28 cellular contexts compared by ENCODE assay signal in genomic region chr17:44757045-44757917, GRCh38. TPM values are rescaled to one million over a fixed set of nuclear protein-coding genes. Genes with fewer than 3 reads are reported as not detected.
DNase-seq lines count a peak whose midpoint lies in the region; ATAC-seq and TF ChIP-seq lines count a peak whose summit lies in the region.
"Had no signal": no experiment of that assay in that cellular context is flagged by ENCODE, and none has a peak within 500 bp of the region (broad histone marks: within the 10 kb centered on the region; RNA-seq: fewer than 3 reads in every experiment).

No MANE protein-coding gene starts in this region.

- peak; percentile 52 for DNase-seq in H7
- no peak for DNase-seq in T-cell
- peak; percentile 50 for DNase-seq in left cardiac atrium
- no peak for DNase-seq in neural progenitor cell (ENCODE audit: low spot score)
- no peak for DNase-seq in NK-92 treated with Interleukin-12 subunit alpha and Interleukin-12 subunit beta, amount 100 ng/mL, for 24 hours (lab: John Stamatoyannopoulos, UW)
- DNase-seq: activated CD4-positive, alpha-beta memory T cell treated with anti-CD3 and anti-CD28 coated beads, Interleukin-2, amount 10 ng/mL, durations not matched to agents 7 days and 5 days; activated CD4-positive, alpha-beta T cell treated with anti-CD3 and anti-CD28 coated beads for 1 hour; Caco-2; dermis blood vessel endothelial cell; naive thymus-derived CD8-positive, alpha-beta T cell; NCI-H1436; NCI-H446; NCI-H774; stimulated activated CD4-positive, alpha-beta T cell treated with anti-CD3 and anti-CD28 coated beads, Interleukin-2, amount 100 ng/mL, for 24 hours; T-helper 17 cell; upper lobe of left lung had no signal

- no peak overlapping the region for H2AFZ ChIP-seq in neural progenitor cell (replicated peaks)
- H2AFZ ChIP-seq: GM23248 had no signal

- no peaks in the 10 kb centered on the region for H4K20me1 ChIP-seq in neural progenitor cell (ENCODE audit: low read depth)

- H3K36me3 Mint-ChIP-seq in T-cell = no peaks in the 10 kb centered on the region
- peaks cover 2% of the 10 kb centered on the region for H3K36me3 Mint-ChIP-seq in neural progenitor cell
- H3K36me3 Mint-ChIP-seq: activated naive CD4-positive, alpha-beta T cell treated with anti-CD3 and anti-CD28 coated beads, Interleukin-2, amount 50 U/mL, for 72 hours; naive thymus-derived CD8-positive, alpha-beta T cell had no signal

- no peak overlapping the region for H3K9ac ChIP-seq in neural progenitor cell
- H3K9ac ChIP-seq: BLaER1 treated with 17β-estradiol and CSF1 and Interleukin-3, amounts not matched to agents 10 nM and 100 nM; GM23248; KMS-11; parathyroid adenoma had no signal

- H3K4me1 Mint-ChIP-seq in T-cell = peaks cover 0 to 4% (median 2%) of the 10 kb centered on the region in 3 donors
- no peaks in the 10 kb centered on the region for H3K4me1 Mint-ChIP-seq in neural progenitor cell
- H3K4me1 Mint-ChIP-seq: activated T-helper 17 cell treated with anti-CD3 and anti-CD28 coated beads, Interleukin-2, amount 50 U/mL, for 72 hours; T-helper 17 cell had no signal

- H3K27me3 ChIP-seq in H7 (ENCODE audit: control insufficient read depth, insufficient read depth, low read length) (peaks cover 37% of the 10 kb centered on the region), neural progenitor cell (peaks cover 44% of the 10 kb centered on the region)

- H3K4me3 Mint-ChIP-seq in T-cell (peak overlapping the region in 2 of 3 donors; percentile 71 to 74), neural progenitor cell (peak overlapping the region; percentile 82)

- H3K4me1 ChIP-seq in neural progenitor cell = peaks cover 17% of the 10 kb centered on the region
- H3K4me1 ChIP-seq: parathyroid adenoma had no signal

- H3K4me3 ChIP-seq in H7 (ENCODE audit: insufficient read depth, low read depth, low read length) = no peak overlapping the region
- no peak overlapping the region for H3K4me3 ChIP-seq in neural progenitor cell
- H3K4me3 ChIP-seq: ascending aorta, gastroesophageal sphincter, GM12878, GM23248, SK-N-MC, upper lobe of left lung had no signal

- intact Hi-C loops in left cardiac atrium (cut with DNase I) = no loop called here

- ATAC-seq in T-cell (replicated peaks in 1 of 4) = no peak
- peak; percentile 50 to 76 for ATAC-seq in left cardiac atrium
- ATAC-seq in HG03354 (IDR thresholded peaks at IDR 0.05; ENCODE audit: poor library complexity, severe bottlenecking, unreplicated experiment) = no peak
- no peak for ATAC-seq in HG03095 (IDR thresholded peaks at IDR 0.05; ENCODE audit: unreplicated experiment)
- ATAC-seq: activated T-helper 17 cell treated with anti-CD3 and anti-CD28 coated beads, Interleukin-2, amount 50 U/mL, for 72 hours; gastroesophageal sphincter; GM12878; T-helper 17 cell had no signal

- H3K9me3 Mint-ChIP-seq in T-cell (no peaks in the 10 kb centered on the region), neural progenitor cell (no peaks in the 10 kb centered on the region)
- H3K9me3 Mint-ChIP-seq: activated CD4-positive, alpha-beta memory T cell treated with anti-CD3 and anti-CD28 coated beads, Interleukin-2, amount 10 ng/mL, durations not matched to agents 7 days and 5 days; activated naive CD4-positive, alpha-beta T cell treated with anti-CD3 and anti-CD28 coated beads, Interleukin-2, amount 50 U/mL, for 72 hours; activated T-helper 17 cell treated with anti-CD3 and anti-CD28 coated beads, Interleukin-2, amount 50 U/mL, for 72 hours; naive thymus-derived CD8-positive, alpha-beta T cell had no signal

- CTCF ChIA-PET in T-cell (lab: Charles Lee) = interaction anchor here (0.5 to 0.6 kb wide), 3 partner anchors 15 to 80 kb away, joined by 3 to 9 read pairs (median 3); no protein-coding TSS in a partner anchor

- H3K36me3 ChIP-seq in H7 (replicated peaks; ENCODE audit: control insufficient read depth, insufficient read depth, low read length) = no peaks in the 10 kb centered on the region
- H3K36me3 ChIP-seq in neural progenitor cell = no peaks in the 10 kb centered on the region
- H3K36me3 ChIP-seq: ascending aorta, gastroesophageal sphincter, upper lobe of left lung had no signal

- H3K27ac ChIP-seq in neural progenitor cell = no peak overlapping the region
- H3K27ac ChIP-seq: ascending aorta; BLaER1 treated with 17β-estradiol and CSF1 and Interleukin-3, amounts not matched to agents 10 nM and 100 nM; gastroesophageal sphincter; GM23248; KMS-11; parathyroid adenoma; SK-N-MC; upper lobe of left lung had no signal

- H3K79me2 ChIP-seq in neural progenitor cell (ENCODE audit: low read depth) = no peaks in the 10 kb centered on the region
- H3K79me2 ChIP-seq: parathyroid adenoma had no signal

- H3K9me3 ChIP-seq in neural progenitor cell (ENCODE audit: low read depth) = no peaks in the 10 kb centered on the region
- H3K9me3 ChIP-seq: ascending aorta; BLaER1 treated with 17β-estradiol and CSF1 and Interleukin-3, amounts not matched to agents 10 nM and 100 nM; Caco-2; gastroesophageal sphincter; upper lobe of left lung had no signal

- H3K27me3 Mint-ChIP-seq in T-cell = peaks cover 20 to 39% of the 10 kb centered on the region in 2 donors
- H3K27me3 Mint-ChIP-seq in neural progenitor cell (ENCODE audit: insufficient read depth, low read depth) = peaks cover 10% of the 10 kb centered on the region

- POLR2A ChIA-PET in T-cell (lab: Charles Lee) = no interaction called here

- H3K4me2 ChIP-seq in neural progenitor cell = no peak overlapping the region
- H3K4me2 ChIP-seq: KMS-11 had no signal

- no peak for TF ChIP-seq CTCF in neural progenitor cell (IDR thresholded peaks at IDR 0.05)

- H3K27ac Mint-ChIP-seq in T-cell = no peak overlapping the region
- H3K27ac Mint-ChIP-seq in neural progenitor cell = no peak overlapping the region
- H3K27ac Mint-ChIP-seq: activated CD4-positive, alpha-beta memory T cell treated with anti-CD3 and anti-CD28 coated beads, Interleukin-2, amount 10 ng/mL, durations not matched to agents 7 days and 5 days; activated naive CD4-positive, alpha-beta T cell treated with anti-CD3 and anti-CD28 coated beads, Interleukin-2, amount 50 U/mL, for 72 hours; activated T-helper 17 cell treated with anti-CD3 and anti-CD28 coated beads, Interleukin-2, amount 50 U/mL, for 72 hours; naive thymus-derived CD8-positive, alpha-beta T cell; T-helper 17 cell had no signal

- peaks cover 10% of the 10 kb centered on the region for H3F3A ChIP-seq in neural progenitor cell (ENCODE audit: low read depth)

RNA-seq across cellular contexts. Expression of gene ADAM11, which starts 1.5 kb away (rescaled TPM):
- total RNA-seq in H7 (2014; rRNA removed; shearing (Covaris generic)) = 0.45 and 1.2 TPM in 2 replicates
- total RNA-seq in T-cell (1 to 10 TPM in 1 of 5 donors, under 1 TPM in 4; 0.43 to 1.0 (median 0.68) TPM), left cardiac atrium (10 to 100 TPM; 19.5 to 28.0 TPM), neural progenitor cell (ENCODE audit: low replicate concordance) (1.4 and 6.9 TPM in 2 replicates)
- total RNA-seq: ascending aorta had no signal

RNA-seq across cellular contexts. Expression of gene DBF4B, which starts 48.8 kb away (rescaled TPM):
- total RNA-seq in H7 (2014; rRNA removed; shearing (Covaris generic)) = 21.0 and 30.4 TPM in 2 replicates
- total RNA-seq in T-cell (1 to 10 TPM; 3.8 to 7.8 (median 6.8) TPM), left cardiac atrium (1 to 10 TPM; 3.6 to 5.6 TPM), neural progenitor cell (ENCODE audit: low replicate concordance) (16.4 and 30.6 TPM in 2 replicates)

Comparison
In these comparisons a context has a peak if more than half of its experiments do, and no peak if none do; other contexts are left out.
1. DNase-seq: peak in H7 (single experiment) and left cardiac atrium (single experiment); none in T-cell (0 of 34), neural progenitor cell (single experiment) and NK-92 treated with Interleukin-12 subunit alpha and Interleukin-12 subunit beta, amount 100 ng/mL, for 24 hours (single experiment).
2. ATAC-seq: peak in left cardiac atrium (2 of 2); none in T-cell (0 of 4), HG03354 (single experiment) and HG03095 (single experiment).